ENCODE assay signal across 24 cellular contexts in genomic region chr18:21203096-21203495, GRCh38. TPM values are rescaled to one million over a fixed set of nuclear protein-coding genes. Genes with fewer than 3 reads are reported as not detected.
"Had no signal": no experiment of that assay in that cellular context is flagged by ENCODE, and none has a peak within 500 bp of the region (broad histone marks: within the 10 kb centered on the region; RNA-seq: fewer than 3 reads in every experiment).

No MANE protein-coding gene starts in this region.

- DNase-seq: colonic mucosa; effector CD8-positive, alpha-beta T cell; endodermal cell; foreskin fibroblast; gastrocnemius medialis; head of caudate nucleus; kidney; mesenchymal stem cell; mucosa of descending colon; naive B cell; pancreas; right lobe of liver; small intestine; stimulated activated CD4-positive, alpha-beta T cell treated with anti-CD3 and anti-CD28 coated beads, Interleukin-1b, Interleukin-23, amount 100 ng/mL, for 48 hours; stimulated activated CD4-positive, alpha-beta T cell treated with anti-CD3 and anti-CD28 coated beads, Interleukin-4, amount 100 ng/mL, for 1 hour; stimulated activated CD8-positive, alpha-beta memory T cell treated with anti-CD3 and anti-CD28 coated beads, Interleukin-4, amount 100 ng/mL, for 48 hours; stimulated activated naive CD4-positive, alpha-beta T cell treated with Interleukin-2 at 50 U/mL for 16 hours; stomach; thyroid gland; trophoblast cell had no signal

- H3K27ac ChIP-seq: colonic mucosa, esophagus muscularis mucosa, gastrocnemius medialis, neutrophil, pancreas, right lobe of liver, stomach, thyroid gland had no signal

- H3K27me3 ChIP-seq: colonic mucosa, gastrocnemius medialis, pancreas, right lobe of liver, thyroid gland had no signal

- H3K4me3 ChIP-seq: colonic mucosa, esophagus muscularis mucosa, gastrocnemius medialis, lung, mucosa of descending colon, pancreas, right lobe of liver, stomach, thyroid gland had no signal

- H3K36me3 ChIP-seq: colonic mucosa, esophagus muscularis mucosa, gastrocnemius medialis, neutrophil, pancreas, right lobe of liver, stomach, thyroid gland had no signal

RNA-seq across cellular contexts. Expression of gene GREB1L, which starts 38.9 kb away (rescaled TPM):
- total RNA-seq: natural killer cell treated with Interleukin-12 subunit alpha and Interleukin-12 subunit beta and Interleukin-15 and Interleukin-18, amount 100 ng/mL, for 72 hours had no signal
